8 cellular contexts compared by ENCODE assay signal in the genomic region with DNA sequence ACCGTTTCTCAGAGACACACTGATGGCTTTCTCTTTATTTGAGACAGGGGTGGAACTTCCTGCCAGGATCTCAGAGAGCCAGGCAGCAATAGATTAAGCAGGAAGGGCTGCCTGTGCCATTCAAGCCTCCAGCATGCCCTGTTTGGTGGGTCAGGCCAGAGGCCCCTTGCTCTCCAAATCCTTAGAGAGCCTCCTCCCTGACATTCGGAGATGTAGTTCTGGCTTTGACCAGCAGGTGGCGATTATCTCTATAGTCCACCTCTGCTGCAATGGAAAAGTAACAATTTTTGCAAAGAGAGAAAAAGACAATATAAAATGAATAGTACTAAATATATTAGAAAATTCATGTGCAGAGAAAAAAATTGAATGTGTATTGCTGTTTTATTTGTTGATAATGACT.
DNase-seq lines count a peak whose midpoint lies in the region; ATAC-seq and TF ChIP-seq lines count a peak whose summit lies in the region.

No MANE protein-coding gene starts in this region.

- no peaks in the 10 kb centered on the region for H3K4me1 ChIP-seq in thoracic aorta (ENCODE audit: control insufficient read depth in 1 of 2, low read depth in 2 of 2)

- no peak overlapping the region for H3K27ac Mint-ChIP-seq in activated CD4-positive, alpha-beta memory T cell treated with anti-CD3 and anti-CD28 coated beads for 36 hours
- H3K27ac Mint-ChIP-seq in nephron progenitor cell, result no peak overlapping the region

- ATAC-seq in HG02870 (IDR thresholded peaks at IDR 0.05; ENCODE audit: unreplicated experiment) (peak; percentile 58), thoracic aorta (ENCODE audit: insufficient number of reproducible peaks, low FRiP score, low read depth) (no peak), GM21515 (IDR thresholded peaks at IDR 0.05; ENCODE audit: unreplicated experiment) (no peak)

- POLR2A ChIA-PET in BJ (lab: Charles Lee), result no interaction called here
- POLR2A ChIA-PET in activated CD4-positive, alpha-beta memory T cell treated with anti-CD3 and anti-CD28 coated beads for 36 hours (lab: Charles Lee), result no interaction called here

- H3K4me1 Mint-ChIP-seq in activated CD4-positive, alpha-beta memory T cell treated with anti-CD3 and anti-CD28 coated beads for 36 hours (ENCODE audit: low read depth), result no peaks in the 10 kb centered on the region
- no peaks in the 10 kb centered on the region for H3K4me1 Mint-ChIP-seq in nephron progenitor cell

- H3K27me3 ChIP-seq in BJ (ENCODE audit: control insufficient read depth, insufficient read depth, low read length), result no peaks in the 10 kb centered on the region
- no peaks in the 10 kb centered on the region for H3K27me3 ChIP-seq in thoracic aorta (replicated peaks; ENCODE audit: insufficient read depth)

- DNase-seq in BJ (ENCODE audit: low read depth) (no peak), epithelial cell of esophagus (ENCODE audit: low read depth) (peak; percentile 41), nephron progenitor cell (peak; percentile 78), thoracic aorta (ENCODE audit: low spot score) (peak; percentile 10), hypothalamus (lab: John Stamatoyannopoulos, UW) (no peak)
- DNase-seq in activated CD4-positive, alpha-beta memory T cell treated with anti-CD3 and anti-CD28 coated beads for 36 hours, result peak; percentile 66

- TF ChIP-seq CTCF in BJ (IDR thresholded peaks at IDR 0.05; ENCODE audit: insufficient read depth, low read depth, low read length) (peak; percentile 64), epithelial cell of esophagus (IDR thresholded peaks at IDR 0.05; ENCODE audit: insufficient read depth, low read depth, low read length, missing control alignments) (peak; percentile 66), nephron progenitor cell (IDR thresholded peaks at IDR 0.05) (peak; percentile 70), thoracic aorta (IDR thresholded peaks at IDR 0.05) (peak; percentile 66)

- CTCF ChIA-PET in BJ (lab: Yijun Ruan, JAX), result no interaction called here
- CTCF ChIA-PET in activated CD4-positive, alpha-beta memory T cell treated with anti-CD3 and anti-CD28 coated beads for 36 hours (lab: Charles Lee), result interaction anchor here (0.9 to 1.0 kb wide), 2 partner anchors 192 to 278 kb away, joined by 3 to 4 read pairs; no protein-coding TSS in a partner anchor

- H3K9me3 Mint-ChIP-seq in activated CD4-positive, alpha-beta memory T cell treated with anti-CD3 and anti-CD28 coated beads for 36 hours, result no peaks in the 10 kb centered on the region
- H3K9me3 Mint-ChIP-seq in nephron progenitor cell, result peaks cover 33% of the 10 kb centered on the region

- H3K36me3 ChIP-seq in BJ (ENCODE audit: control insufficient read depth, insufficient read depth, low read length) (no peaks in the 10 kb centered on the region), thoracic aorta (no peaks in the 10 kb centered on the region)

- intact Hi-C loops in activated CD4-positive, alpha-beta memory T cell treated with anti-CD3 and anti-CD28 coated beads for 36 hours (cut with micrococcal nuclease), result no loop called here

- H3K4me3 Mint-ChIP-seq in activated CD4-positive, alpha-beta memory T cell treated with anti-CD3 and anti-CD28 coated beads for 36 hours, result no peak overlapping the region
- no peak overlapping the region for H3K4me3 Mint-ChIP-seq in nephron progenitor cell

- H3K27me3 Mint-ChIP-seq in activated CD4-positive, alpha-beta memory T cell treated with anti-CD3 and anti-CD28 coated beads for 36 hours, result peaks cover 3% of the 10 kb centered on the region
- H3K27me3 Mint-ChIP-seq in nephron progenitor cell (ENCODE audit: low read depth, poor library complexity), result no peaks in the 10 kb centered on the region

- H3K27ac ChIP-seq in thoracic aorta, result no peak overlapping the region

- H3K4me3 ChIP-seq in BJ (ENCODE audit: low read depth, low read length), result no peak overlapping the region
- no peak overlapping the region for H3K4me3 ChIP-seq in epithelial cell of esophagus (ENCODE audit: low read length)
- H3K4me3 ChIP-seq in thoracic aorta, result no peak overlapping the region

- H3K9me3 ChIP-seq in thoracic aorta, result no peaks in the 10 kb centered on the region

- H3K36me3 Mint-ChIP-seq in activated CD4-positive, alpha-beta memory T cell treated with anti-CD3 and anti-CD28 coated beads for 36 hours, result no peaks in the 10 kb centered on the region
- no peaks in the 10 kb centered on the region for H3K36me3 Mint-ChIP-seq in nephron progenitor cell (ENCODE audit: low read depth)

Comparison
In these comparisons a context has a peak if more than half of its experiments do, and no peak if none do; other contexts are left out.
1. DNase-seq: peak in activated CD4-positive, alpha-beta memory T cell treated with anti-CD3 and anti-CD28 coated beads for 36 hours (single experiment), epithelial cell of esophagus (single experiment), nephron progenitor cell (single experiment) and thoracic aorta (single experiment); none in BJ (single experiment) and hypothalamus (0 of 51).
2. Peak in every context shown above with its lines, with median percentiles within 50 percentile points of each other: CTCF ChIP-seq.